In the genomic region with DNA sequence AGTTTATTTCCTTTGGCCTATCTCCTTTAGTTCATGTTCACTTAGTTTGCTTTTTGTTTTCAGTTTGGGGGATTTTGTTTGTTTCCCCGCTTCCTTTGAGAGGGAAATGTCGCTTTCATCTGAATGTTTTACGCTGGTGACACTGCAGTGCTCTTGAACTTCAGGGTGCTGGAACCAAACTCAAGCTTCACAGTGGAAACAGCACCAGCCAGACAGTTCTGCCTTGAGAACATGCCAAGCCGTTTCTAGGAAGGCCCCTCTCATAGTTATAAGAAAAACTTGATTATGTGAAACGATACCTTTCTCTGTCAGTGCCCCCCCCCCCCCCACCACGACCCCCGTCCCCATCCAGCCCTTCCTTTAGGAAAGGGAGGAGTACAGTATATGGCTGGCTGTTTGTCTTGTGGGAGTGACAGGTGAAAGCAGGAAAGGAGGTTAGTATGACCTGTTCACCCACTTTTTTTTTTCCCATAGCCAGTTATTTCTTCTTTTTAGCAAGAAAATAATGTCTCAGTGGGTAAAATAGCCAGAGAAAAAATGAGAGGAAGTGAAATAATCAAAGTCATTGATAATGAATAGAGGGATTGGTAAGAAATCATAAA, we compare ENCODE assay signal across 21 cellular contexts.
"Had no signal": no experiment of that assay in that cellular context is flagged by ENCODE, and none has a peak within 500 bp of the region (broad histone marks: within the 10 kb centered on the region; RNA-seq: fewer than 3 reads in every experiment).

No MANE protein-coding gene starts in this region.

- H3K27ac ChIP-seq: gastroesophageal sphincter, spleen, tibial artery, vagina had no signal

- H3K27me3 ChIP-seq: gastroesophageal sphincter, heart right ventricle, spleen, tibial artery, vagina had no signal

- H3K9me3 Mint-ChIP-seq: activated CD4-positive, alpha-beta T cell treated with anti-CD3 and anti-CD28 coated beads, Interleukin-2, amount 10 ng/mL, durations not matched to agents 7 days and 5 days; activated naive CD4-positive, alpha-beta T cell treated with anti-CD3 and anti-CD28 coated beads for 36 hours; activated T-cell treated with anti-CD3 and anti-CD28 coated beads, Interleukin-2, amount 50 U/mL, for 4 hours; memory B cell; natural killer cell; stimulated activated memory B cell treated with anti-CD40 and anti-IgM and Interleukin-4, amounts not matched to agents 10 μg/mL and 1 μg/mL and 100 μg/mL, for 72 hours had no signal

- DNase-seq: activated CD4-positive, alpha-beta T cell treated with anti-CD3 and anti-CD28 coated beads, Interleukin-2, amount 10 ng/mL, durations not matched to agents 7 days and 5 days; activated CD8-positive, alpha-beta memory T cell treated with anti-CD3 and anti-CD28 coated beads, Interleukin-2, amount 50 U/mL, for 4 hours; activated naive CD4-positive, alpha-beta T cell treated with anti-CD3 and anti-CD28 coated beads for 36 hours; activated T-cell treated with anti-CD3 and anti-CD28 coated beads, Interleukin-2, amount 50 U/mL, for 4 hours; central memory CD4-positive, alpha-beta T cell; erythroblast; heart right ventricle; kidney glomerular epithelial cell; natural killer cell; retina; spleen; stimulated activated CD4-positive, alpha-beta T cell treated with anti-CD3 and anti-CD28 coated beads, Interleukin-4, amount 100 ng/mL, for 4 hours; T-helper 1 cell; T-helper 9 cell; tibial artery had no signal

- ATAC-seq: activated CD4-positive, CD25-positive, alpha-beta regulatory T cell treated with anti-CD3 and anti-CD28 coated beads, Interleukin-2, amount 50 U/mL, for 24 hours; activated T-cell treated with anti-CD3 and anti-CD28 coated beads, Interleukin-2, amount 50 U/mL, for 4 hours; gastroesophageal sphincter; heart right ventricle; natural killer cell; stimulated activated memory B cell treated with anti-CD40 and anti-IgM and Interleukin-4, amounts not matched to agents 10 μg/mL and 1 μg/mL and 100 μg/mL, for 72 hours had no signal

- H3K27me3 Mint-ChIP-seq: activated CD4-positive, alpha-beta T cell treated with anti-CD3 and anti-CD28 coated beads, Interleukin-2, amount 10 ng/mL, durations not matched to agents 7 days and 5 days; brain; memory B cell; stimulated activated memory B cell treated with anti-CD40 and anti-IgM and Interleukin-4, amounts not matched to agents 10 μg/mL and 1 μg/mL and 100 μg/mL, for 72 hours had no signal

- H3K4me3 Mint-ChIP-seq: activated CD4-positive, alpha-beta T cell treated with anti-CD3 and anti-CD28 coated beads, Interleukin-2, amount 10 ng/mL, durations not matched to agents 7 days and 5 days; activated naive CD4-positive, alpha-beta T cell treated with anti-CD3 and anti-CD28 coated beads for 36 hours; activated T-cell treated with anti-CD3 and anti-CD28 coated beads, Interleukin-2, amount 50 U/mL, for 4 hours; brain; memory B cell; natural killer cell; stimulated activated memory B cell treated with anti-CD40 and anti-IgM and Interleukin-4, amounts not matched to agents 10 μg/mL and 1 μg/mL and 100 μg/mL, for 72 hours had no signal

- H3K4me1 Mint-ChIP-seq: activated CD4-positive, alpha-beta T cell treated with anti-CD3 and anti-CD28 coated beads, Interleukin-2, amount 10 ng/mL, durations not matched to agents 7 days and 5 days; memory B cell; natural killer cell; stimulated activated memory B cell treated with anti-CD40 and anti-IgM and Interleukin-4, amounts not matched to agents 10 μg/mL and 1 μg/mL and 100 μg/mL, for 72 hours had no signal

- H3K4me1 ChIP-seq: spleen had no signal

- H3K27ac Mint-ChIP-seq: activated CD4-positive, alpha-beta T cell treated with anti-CD3 and anti-CD28 coated beads, Interleukin-2, amount 10 ng/mL, durations not matched to agents 7 days and 5 days; activated naive CD4-positive, alpha-beta T cell treated with anti-CD3 and anti-CD28 coated beads for 36 hours; memory B cell; natural killer cell; stimulated activated memory B cell treated with anti-CD40 and anti-IgM and Interleukin-4, amounts not matched to agents 10 μg/mL and 1 μg/mL and 100 μg/mL, for 72 hours had no signal

- H3K9me3 ChIP-seq: gastroesophageal sphincter, heart right ventricle, spleen, tibial artery, vagina had no signal

- H3K4me3 ChIP-seq: gastroesophageal sphincter, heart right ventricle, spleen, tibial artery, vagina had no signal
